9 cellular contexts compared by ENCODE assay signal in the genomic region with DNA sequence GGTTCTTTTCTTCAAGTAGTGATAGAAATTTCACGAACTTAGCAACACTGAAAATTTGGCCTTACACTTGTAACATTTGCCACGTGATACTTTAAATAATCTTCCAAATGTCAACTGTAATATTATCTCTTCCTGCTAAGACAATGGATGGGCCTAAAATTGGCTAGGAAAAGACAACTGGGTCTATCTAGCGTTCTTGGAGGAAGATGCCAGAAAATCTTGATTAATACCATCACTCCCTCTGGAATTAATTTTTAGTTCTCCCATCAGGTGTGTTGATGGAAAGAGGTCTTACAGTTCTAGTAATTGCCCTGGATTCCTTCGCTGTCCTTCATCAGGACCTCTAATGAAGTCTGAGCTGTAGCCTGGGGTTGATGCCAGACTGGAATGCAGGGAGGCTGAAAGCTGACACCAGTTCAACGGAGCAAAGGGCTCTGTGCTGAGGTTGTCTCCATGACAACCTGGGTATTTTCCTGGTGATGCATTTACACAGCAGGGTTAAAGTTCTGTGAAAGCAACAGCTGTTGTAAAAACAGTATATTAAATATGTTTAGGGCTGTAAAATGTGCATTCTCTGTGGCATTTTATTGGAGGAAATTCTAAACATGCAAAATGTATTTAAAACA.
DNase-seq lines count a peak whose midpoint lies in the region; ATAC-seq, FAIRE-seq and TF ChIP-seq lines count a peak whose summit lies in the region.
"Had no signal": no experiment of that assay in that cellular context is flagged by ENCODE, and none has a peak within 500 bp of the region (broad histone marks: within the 10 kb centered on the region; RNA-seq: fewer than 3 reads in every experiment).

No MANE protein-coding gene starts in this region.

- no peak overlapping the region for H2AFZ ChIP-seq in neural progenitor cell (replicated peaks)

- H3K4me3 Mint-ChIP-seq in neural progenitor cell = peak overlapping the region; percentile 27
- no peak overlapping the region for H3K4me3 Mint-ChIP-seq in activated CD8-positive, alpha-beta T cell treated with anti-CD3 and anti-CD28 coated beads for 36 hours

- H3K79me2 ChIP-seq in neural progenitor cell (ENCODE audit: low read depth) = no peaks in the 10 kb centered on the region

- H3K9ac ChIP-seq in neural progenitor cell = no peak overlapping the region

- intact Hi-C loops in activated CD8-positive, alpha-beta T cell treated with anti-CD3 and anti-CD28 coated beads for 36 hours (cut with micrococcal nuclease) = no loop called here

- no peak overlapping the region for H3K27ac ChIP-seq in neural progenitor cell

- H3K4me2 ChIP-seq in neural progenitor cell = peak overlapping the region; percentile 56

- FAIRE-seq in endometrium (lab: Jason Lieb, UNC) = peak; percentile 86

- no peak for ATAC-seq in activated CD8-positive, alpha-beta T cell treated with anti-CD3 and anti-CD28 coated beads for 36 hours

- H4K20me1 ChIP-seq in neural progenitor cell (ENCODE audit: low read depth) = no peaks in the 10 kb centered on the region

- CTCF ChIA-PET in activated CD8-positive, alpha-beta T cell treated with anti-CD3 and anti-CD28 coated beads for 36 hours (lab: Charles Lee) = no interaction called here

- H3K9me3 ChIP-seq in neural progenitor cell (ENCODE audit: low read depth) = no peaks in the 10 kb centered on the region

- in situ Hi-C loops in GM13977 (cut with MboI; ENCODE audit: low pct_unique_long_range_greater_than_20kb, low sequenced_read_pairs, unreplicated experiment) = no loop called here

- H3K36me3 ChIP-seq in neural progenitor cell = no peaks in the 10 kb centered on the region

- peaks cover 20% of the 10 kb centered on the region for H3K4me1 ChIP-seq in neural progenitor cell

- H3K27me3 ChIP-seq in neural progenitor cell = no peaks in the 10 kb centered on the region

- peaks cover 17% of the 10 kb centered on the region for H3K9me3 Mint-ChIP-seq in neural progenitor cell
- H3K9me3 Mint-ChIP-seq in activated CD8-positive, alpha-beta T cell treated with anti-CD3 and anti-CD28 coated beads for 36 hours = no peaks in the 10 kb centered on the region

- TF ChIP-seq CTCF in neural progenitor cell (IDR thresholded peaks at IDR 0.05) (no peak), GM13977 (IDR thresholded peaks at IDR 0.05; ENCODE audit: extremely low read depth, insufficient read depth, missing control alignments) (no peak)
- no peak for TF ChIP-seq CTCF in activated CD8-positive, alpha-beta T cell treated with anti-CD3 and anti-CD28 coated beads for 36 hours (IDR thresholded peaks at IDR 0.05)

- peaks cover 6% of the 10 kb centered on the region for H3F3A ChIP-seq in neural progenitor cell (ENCODE audit: low read depth)

- POLR2A ChIA-PET in activated CD8-positive, alpha-beta T cell treated with anti-CD3 and anti-CD28 coated beads for 36 hours (lab: Charles Lee) = no interaction called here

- no peaks in the 10 kb centered on the region for H3K36me3 Mint-ChIP-seq in neural progenitor cell
- H3K36me3 Mint-ChIP-seq in activated CD8-positive, alpha-beta T cell treated with anti-CD3 and anti-CD28 coated beads for 36 hours (ENCODE audit: low read depth) = no peaks in the 10 kb centered on the region

- DNase-seq in ELF-1 (ENCODE audit: low read depth, low spot score) = peak; percentile 89
- peak; percentile 75 for DNase-seq in NCI-H2196 (lab: John Stamatoyannopoulos, UW; ENCODE audit: unreplicated experiment)
- DNase-seq in neural progenitor cell (ENCODE audit: low spot score) = peak; percentile 94
- no peak for DNase-seq in COR-L47 (lab: John Stamatoyannopoulos, UW)
- no peak for DNase-seq in HPDE6-E6E7 (ENCODE audit: extremely low spot score)
- DNase-seq in activated CD8-positive, alpha-beta T cell treated with anti-CD3 and anti-CD28 coated beads for 36 hours = no peak
- DNase-seq in GM13977 (ENCODE audit: low spot score) = no peak
- DNase-seq: stimulated activated naive CD4-positive, alpha-beta T cell had no signal

- H3K4me3 ChIP-seq in neural progenitor cell = peak overlapping the region; percentile 17

- no peaks in the 10 kb centered on the region for H3K27me3 Mint-ChIP-seq in neural progenitor cell (ENCODE audit: insufficient read depth, low read depth)
- peaks cover 16% of the 10 kb centered on the region for H3K27me3 Mint-ChIP-seq in activated CD8-positive, alpha-beta T cell treated with anti-CD3 and anti-CD28 coated beads for 36 hours

- peak overlapping the region; percentile 96 for H3K27ac Mint-ChIP-seq in neural progenitor cell
- no peak overlapping the region for H3K27ac Mint-ChIP-seq in activated CD8-positive, alpha-beta T cell treated with anti-CD3 and anti-CD28 coated beads for 36 hours

- peaks cover 42% of the 10 kb centered on the region for H3K4me1 Mint-ChIP-seq in neural progenitor cell
- H3K4me1 Mint-ChIP-seq in activated CD8-positive, alpha-beta T cell treated with anti-CD3 and anti-CD28 coated beads for 36 hours (ENCODE audit: low read depth) = no peaks in the 10 kb centered on the region

Comparison
In these comparisons a context has a peak if more than half of its experiments do, and no peak if none do; other contexts are left out.
1. DNase-seq: peak in ELF-1 (single experiment), NCI-H2196 (single experiment) and neural progenitor cell (single experiment); none in COR-L47 (single experiment), HPDE6-E6E7 (single experiment), activated CD8-positive, alpha-beta T cell treated with anti-CD3 and anti-CD28 coated beads for 36 hours (single experiment) and GM13977 (single experiment).